ENCODE assay signal across 8 cellular contexts in the genomic region with DNA sequence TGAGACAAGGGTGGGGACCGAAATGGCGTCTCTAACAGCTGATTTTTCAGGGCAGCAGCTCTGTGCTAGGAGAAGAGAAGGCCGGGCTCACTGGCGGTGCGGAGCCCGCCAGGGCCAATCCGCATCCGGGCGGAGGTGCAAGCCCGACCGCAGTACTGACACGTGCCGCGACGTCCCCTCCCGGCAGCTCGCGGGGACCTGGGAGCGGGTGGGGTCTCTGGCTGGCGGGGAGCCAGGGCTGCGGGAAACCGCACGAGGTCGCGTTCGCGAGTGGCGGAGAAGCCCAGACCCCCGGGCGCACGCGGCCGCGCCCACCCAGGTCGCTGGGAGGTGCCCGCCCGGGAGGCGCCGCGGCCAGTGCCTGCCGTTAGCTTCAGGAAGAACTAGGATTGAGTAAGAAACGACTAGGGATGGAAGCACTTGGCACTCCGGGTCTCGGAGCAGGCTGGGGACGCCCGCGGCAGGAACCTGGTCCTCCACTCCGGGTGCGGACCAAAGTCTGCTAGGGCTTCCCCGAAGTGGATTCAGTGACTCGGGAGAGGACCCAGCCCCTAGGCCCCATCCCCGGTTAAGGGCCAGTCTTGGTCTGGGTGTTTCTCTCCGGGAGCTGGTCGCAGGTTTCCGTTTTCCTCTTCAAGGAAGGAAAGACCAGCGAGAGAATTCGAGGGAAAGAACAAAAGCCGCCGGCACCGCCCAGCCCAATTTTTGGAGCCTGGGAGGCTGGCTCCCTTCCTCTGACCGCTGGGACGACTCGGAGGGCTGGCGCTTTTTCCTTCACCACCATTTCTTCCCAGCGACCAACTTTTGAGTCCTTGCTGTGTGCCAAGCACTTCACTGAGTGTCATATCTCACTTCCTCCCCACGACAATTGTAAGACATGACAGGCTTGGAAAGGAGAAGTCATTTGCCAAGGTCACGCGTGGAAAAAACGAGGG. TPM values are rescaled to one million over a fixed set of nuclear protein-coding genes. Genes with fewer than 3 reads are reported as not detected.
DNase-seq lines count a peak whose midpoint lies in the region; ATAC-seq and TF ChIP-seq lines count a peak whose summit lies in the region.

No MANE protein-coding gene starts in this region.

- H3K36me3 Mint-ChIP-seq in WTC11: no peaks in the 10 kb centered on the region
- H3K36me3 Mint-ChIP-seq in central memory CD8-positive, alpha-beta T cell (ENCODE audit: insufficient read depth): peaks cover 3% of the 10 kb centered on the region

- no peaks in the 10 kb centered on the region; the same call in 1 of the 2 replicates for H3K9me1 ChIP-seq in IMR-90 (ENCODE audit: insufficient read depth, low read length)

- peaks cover 16% of the 10 kb centered on the region for H3K27me3 Mint-ChIP-seq in WTC11 (ENCODE audit: low read depth)
- no peaks in the 10 kb centered on the region for H3K27me3 Mint-ChIP-seq in central memory CD8-positive, alpha-beta T cell

- H3K4me1 Mint-ChIP-seq in WTC11: peaks cover 38% of the 10 kb centered on the region
- H3K4me1 Mint-ChIP-seq in central memory CD8-positive, alpha-beta T cell: peaks cover 23% of the 10 kb centered on the region

- H2AK5ac ChIP-seq in IMR-90 (ENCODE audit: low read depth, low read length): no peak overlapping the region

- H3K4me1 ChIP-seq in IMR-90 (ENCODE audit: control insufficient read depth, insufficient read depth, low read length): peaks cover 9% of the 10 kb centered on the region
- H3K4me1 ChIP-seq in smooth muscle cell (ENCODE audit: low read depth): peaks cover 25% of the 10 kb centered on the region

- H2AFZ ChIP-seq in IMR-90 (replicated peaks; ENCODE audit: low read length, poor library complexity): peak overlapping the region; percentile 91
- peak overlapping the region; percentile 96 for H2AFZ ChIP-seq in smooth muscle cell (ENCODE audit: low read depth)

- no peak overlapping the region for H3K27ac ChIP-seq in IMR-90 (ENCODE audit: insufficient read depth, low read length)
- no peak overlapping the region for H3K27ac ChIP-seq in smooth muscle cell (ENCODE audit: low read depth)
- H3K27ac ChIP-seq in WERI-Rb-1: no peak overlapping the region

- peak overlapping the region; percentile 68 to 91 for H4K8ac ChIP-seq in IMR-90 (ENCODE audit: low read depth in 2 of 2, low read length in 2 of 2)

- no peak overlapping the region for H3K18ac ChIP-seq in IMR-90 (ENCODE audit: low read depth, low read length)

- peak overlapping the region; percentile 58; the same call in 1 of the 2 replicates for H4K91ac ChIP-seq in IMR-90 (ENCODE audit: insufficient read depth, low read depth, low read length)

- peak overlapping the region; percentile 64 for H3K27ac Mint-ChIP-seq in WTC11
- peak overlapping the region; percentile 44 for H3K27ac Mint-ChIP-seq in central memory CD8-positive, alpha-beta T cell (ENCODE audit: low read depth)

- no peak overlapping the region; the same call in 1 of the 3 replicates for H2BK15ac ChIP-seq in IMR-90 (ENCODE audit: low read depth, low read length)

- WGBS in IMR-90 (ENCODE audit: extremely low coverage in 2 of 2, insufficient read length in 1 of 2), 2 experiments: 3% methylated on average over 20 of the region's 69 CpGs; no CpG with 5 or more reads in 1 of the 2 experiments
- under 1% methylated on average over 69 of the region's 69 CpGs for WGBS in smooth muscle cell (ENCODE audit: low lambda C conversion rate)

- in situ Hi-C loops in IMR-90 (cut with MboI; ENCODE audit: low sequenced_read_pairs): no loop called here

- no peak overlapping the region for H4K5ac ChIP-seq in IMR-90 (ENCODE audit: low read depth, low read length)

- H3K27me3 ChIP-seq in BJ (ENCODE audit: control insufficient read depth, insufficient read depth, low read length): no peaks in the 10 kb centered on the region; the same call in 1 of the 2 replicates
- peaks cover 16% of the 10 kb centered on the region for H3K27me3 ChIP-seq in IMR-90 (ENCODE audit: control insufficient read depth, insufficient read depth, low read length)
- no peaks in the 10 kb centered on the region for H3K27me3 ChIP-seq in kidney epithelial cell (ENCODE audit: control insufficient read depth, insufficient read depth, low read length)
- no peaks in the 10 kb centered on the region for H3K27me3 ChIP-seq in smooth muscle cell (ENCODE audit: low read depth)
- no peaks in the 10 kb centered on the region for H3K27me3 ChIP-seq in WERI-Rb-1 (ENCODE audit: insufficient read depth, low read depth, severe bottlenecking)

- no peaks in the 10 kb centered on the region for H3K79me1 ChIP-seq in IMR-90 (ENCODE audit: low read depth in 1 of 2, low read length in 2 of 2)

- peak overlapping the region; percentile 53 for H3K4me2 ChIP-seq in IMR-90 (ENCODE audit: low read depth, low read length)
- peak overlapping the region; percentile 97 for H3K4me2 ChIP-seq in smooth muscle cell

- TF ChIP-seq RAD21 in IMR-90 (IDR thresholded peaks at IDR 0.05; ENCODE audit: low read length): no peak

- H3K23ac ChIP-seq in IMR-90 (ENCODE audit: low read depth, low read length): peak overlapping the region; percentile 71

- no peaks in the 10 kb centered on the region for H3K9me3 ChIP-seq in IMR-90 (ENCODE audit: control insufficient read depth, insufficient read depth, low read length)
- no peaks in the 10 kb centered on the region for H3K9me3 ChIP-seq in smooth muscle cell (replicated peaks; ENCODE audit: low read depth)
- H3K9me3 ChIP-seq in WERI-Rb-1 (ENCODE audit: severe bottlenecking): no peaks in the 10 kb centered on the region

- H4K20me1 ChIP-seq in IMR-90 (ENCODE audit: insufficient read depth, low read length): no peaks in the 10 kb centered on the region
- no peaks in the 10 kb centered on the region for H4K20me1 ChIP-seq in smooth muscle cell (ENCODE audit: low read depth)

- intact Hi-C loops in IMR-90 (cut with micrococcal nuclease): no loop called here

- no peaks in the 10 kb centered on the region for H3K9me3 Mint-ChIP-seq in WTC11
- no peaks in the 10 kb centered on the region for H3K9me3 Mint-ChIP-seq in central memory CD8-positive, alpha-beta T cell

- H2BK20ac ChIP-seq in IMR-90 (ENCODE audit: low read depth, low read length): no peak overlapping the region

- H2BK120ac ChIP-seq in IMR-90 (ENCODE audit: low read depth, low read length): peak overlapping the region; percentile 61

- no TSS peak for BruUV-seq in IMR-90 (replicated peaks; lab: Mats Ljungman, UMichigan)

- CTCF ChIA-PET in BJ (lab: Yijun Ruan, JAX): interaction anchor here (1.2 to 2.0 kb wide), 5 partner anchors 9 to 74 kb away, joined by 3 to 7 read pairs (median 6); a partner anchor contains a TSS
- CTCF ChIA-PET in IMR-90 (lab: Yijun Ruan, JAX): interaction anchor here (1.2 to 1.3 kb wide), 2 partner anchors 11 to 27 kb away, joined by 3 to 4 read pairs; no protein-coding TSS in a partner anchor
- CTCF ChIA-PET in WTC11 (lab: Charles Lee): interaction anchor here (0.9 to 3.5 kb wide), 8 partner anchors 22 to 494 kb away, joined by 3 to 29 read pairs (median 4); a partner anchor contains a TSS

- no peak for DNase-seq in BJ (ENCODE audit: low read depth)
- DNase-seq in IMR-90: no peak
- DNase-seq in WTC11 (ENCODE audit: low spot score): peak; percentile 55
- DNase-seq in central memory CD8-positive, alpha-beta T cell (ENCODE audit: low spot score in 2 of 2): peak in 1 of 2 donors; percentile 30
- DNase-seq in kidney epithelial cell (ENCODE audit: low read depth): peak; percentile 21
- no peak for DNase-seq in smooth muscle cell (lab: John Stamatoyannopoulos, UW; ENCODE audit: unreplicated experiment)
- no peak for DNase-seq in GOT3 (lab: John Stamatoyannopoulos, UW)
- DNase-seq in WERI-Rb-1: no peak

- dilution Hi-C loops in IMR-90 (cut with HindIII; ENCODE audit: low sequenced_read_pairs, unreplicated experiment): no loop called here

- H3F3A ChIP-seq in smooth muscle cell (ENCODE audit: low read depth): no peaks in the 10 kb centered on the region

- no peak overlapping the region for H3K56ac ChIP-seq in IMR-90 (ENCODE audit: extremely low read depth, insufficient read depth, low read length)

- peak overlapping the region; percentile 24 for H3K4ac ChIP-seq in IMR-90 (ENCODE audit: low read depth, low read length)

- H3K4me3 Mint-ChIP-seq in WTC11: peak overlapping the region; percentile 82
- peak overlapping the region; percentile 82 for H3K4me3 Mint-ChIP-seq in central memory CD8-positive, alpha-beta T cell

- no peak for TF ChIP-seq CTCF in BJ (IDR thresholded peaks at IDR 0.05; ENCODE audit: insufficient read depth, low read depth, low read length)
- no peak for TF ChIP-seq CTCF in IMR-90 (conservative IDR thresholded peaks at IDR 0.05; ENCODE audit: low read depth, low read length)
- TF ChIP-seq CTCF in WTC11 (IDR thresholded peaks at IDR 0.05): no peak
- no peak for TF ChIP-seq CTCF in kidney epithelial cell (IDR thresholded peaks at IDR 0.05; ENCODE audit: insufficient read depth, low read length, poor library complexity, severe bottlenecking)
- TF ChIP-seq CTCF in smooth muscle cell (IDR thresholded peaks at IDR 0.05; ENCODE audit: borderline replicate concordance, insufficient read depth, poor library complexity, severe bottlenecking): no peak
- TF ChIP-seq CTCF in WERI-Rb-1 (IDR thresholded peaks at IDR 0.05; ENCODE audit: low read depth, low read length): no peak

- H3K9ac ChIP-seq in IMR-90 (ENCODE audit: low read depth, low read length): peak overlapping the region; percentile 10; the same call in 1 of the 2 replicates
- H3K9ac ChIP-seq in smooth muscle cell (ENCODE audit: low read depth): peak overlapping the region; percentile 17

- H3K4me3 ChIP-seq in BJ (ENCODE audit: low read depth, low read length) (peak overlapping the region; percentile 54), IMR-90 (ENCODE audit: insufficient read depth, low read depth, low read length) (peak overlapping the region; percentile 36), kidney epithelial cell (ENCODE audit: low read depth, low read length) (peak overlapping the region; percentile 52), smooth muscle cell (peak overlapping the region; percentile 68), WERI-Rb-1 (ENCODE audit: low read depth, low read length) (no peak overlapping the region)

- POLR2A ChIA-PET in BJ (lab: Charles Lee) (interaction anchor here (1.2 kb wide), 1 partner anchor 9 kb away, joined by 8 read pairs; no protein-coding TSS in a partner anchor), IMR-90 (lab: Charles Lee; ENCODE audit: unreplicated experiment) (no interaction called here), WTC11 (lab: Charles Lee) (interaction anchor here (0.5 to 0.9 kb wide), 3 partner anchors 77 to 1178 kb away, joined by 3 read pairs; a partner anchor contains a TSS)

- H3K14ac ChIP-seq in IMR-90 (replicated peaks; ENCODE audit: low read depth, low read length): peak overlapping the region; percentile 55; the same call in 1 of the 2 replicates

- ATAC-seq in IMR-90 (ENCODE audit: low read depth): peak; percentile 71
- ATAC-seq in WTC11: peak; percentile 77
- ATAC-seq in central memory CD8-positive, alpha-beta T cell (replicated peaks; ENCODE audit: extremely low read depth, poor library complexity, severe bottlenecking): peak; percentile 75

- peak overlapping the region; percentile 13 for H2AK9ac ChIP-seq in IMR-90 (replicated peaks; ENCODE audit: low read depth, low read length, poor library complexity)

- H3K79me2 ChIP-seq in smooth muscle cell (ENCODE audit: low read depth): no peaks in the 10 kb centered on the region

- no peaks in the 10 kb centered on the region for H3K36me3 ChIP-seq in BJ (ENCODE audit: control insufficient read depth, insufficient read depth, low read length)
- no peaks in the 10 kb centered on the region for H3K36me3 ChIP-seq in IMR-90 (ENCODE audit: control insufficient read depth, insufficient read depth, low read length)
- H3K36me3 ChIP-seq in kidney epithelial cell (ENCODE audit: control insufficient read depth, insufficient read depth, low read length): no peaks in the 10 kb centered on the region
- no peaks in the 10 kb centered on the region for H3K36me3 ChIP-seq in smooth muscle cell (ENCODE audit: low read depth)
- no peaks in the 10 kb centered on the region for H3K36me3 ChIP-seq in WERI-Rb-1

- TF ChIP-seq POLR2A in IMR-90 (IDR thresholded peaks at IDR 0.05; ENCODE audit: low read depth, low read length): no peak

- no peak overlapping the region for H2BK5ac ChIP-seq in IMR-90 (ENCODE audit: low read depth, low read length, poor library complexity, severe bottlenecking)

RNA-seq across cellular contexts. Expression of a gene that starts 16.7 kb away (rescaled TPM):
- 57.1 and 80.5 TPM in 2 replicates for polyA plus RNA-seq in BJ (2011; rRNA removed)
- polyA minus RNA-seq in BJ (2011; rRNA and poly(A)+ RNA removed): 10.9 and 12.1 TPM in 2 replicates
- total RNA-seq in IMR-90 (2012; rRNA removed): 93.0 and 194 TPM in 2 replicates
- 179 and 273 TPM in 2 replicates for polyA plus RNA-seq in IMR-90 (2012; rRNA removed)
- 28.5 and 67.8 TPM in 2 replicates for polyA plus RNA-seq in IMR-90 (2012; cell fraction: cytosol; rRNA removed)
- polyA plus RNA-seq in IMR-90 (2012; cell fraction: nucleus; rRNA removed; ENCODE audit: low replicate concordance): 11.0 and 55.5 TPM in 2 replicates
- total RNA-seq in WTC11 (2021): 418 to 483 TPM (median 458 TPM) in 3 replicates
- total RNA-seq in kidney epithelial cell: 182 and 207 TPM in 2 replicates
- total RNA-seq in smooth muscle cell: 112 and 115 TPM in 2 replicates
- polyA plus RNA-seq in smooth muscle cell: 309 and 331 TPM in 2 replicates

RNA-seq across cellular contexts. Expression of a gene that starts 47.4 kb away (rescaled TPM):
- 10.5 and 12.6 TPM in 2 replicates for polyA plus RNA-seq in BJ (2011; rRNA removed)
- polyA minus RNA-seq in BJ (2011; rRNA and poly(A)+ RNA removed): 27.3 and 47.0 TPM in 2 replicates
- 8.3 and 9.0 TPM in 2 replicates for total RNA-seq in IMR-90 (2012; rRNA removed)
- polyA plus RNA-seq in IMR-90 (2012; rRNA removed): 12.0 and 12.9 TPM in 2 replicates
- 7.6 and 16.9 TPM in 2 replicates for polyA plus RNA-seq in IMR-90 (2012; cell fraction: cytosol; rRNA removed)
- polyA plus RNA-seq in IMR-90 (2012; cell fraction: nucleus; rRNA removed; ENCODE audit: low replicate concordance): 33.3 and 47.8 TPM in 2 replicates
- total RNA-seq in WTC11 (2021): 6.7 to 9.1 TPM (median 8.4 TPM) in 3 replicates
- 8.7 and 11.9 TPM in 2 replicates for total RNA-seq in kidney epithelial cell
- total RNA-seq in smooth muscle cell: 8.8 and 10.0 TPM in 2 replicates
- 2.9 and 3.7 TPM in 2 replicates for polyA plus RNA-seq in smooth muscle cell

Comparison
In these comparisons a context has a peak if more than half of its experiments do, and no peak if none do; other contexts are left out.
1. DNase-seq: peak in WTC11 (single experiment) and kidney epithelial cell (single experiment); none in BJ (single experiment), IMR-90 (single experiment), smooth muscle cell (single experiment), GOT3 (single experiment) and WERI-Rb-1 (single experiment).
2. Peak in every context shown above with its lines, with median percentiles within 50 percentile points of each other: ATAC-seq.